1 cellular context compared by ENCODE assay signal in genomic region chr15:99592135-99592845, GRCh38.
TF ChIP-seq lines count a peak whose summit lies in the region.

No MANE protein-coding gene starts in this region.

TF ChIP-seq in IMR-90, 13 proteins besides CTCF, POLR2A, EP300 and RAD21 (continued from another document):
- TF ChIP-seq ELK1 (IDR thresholded peaks at IDR 0.05; ENCODE audit: borderline replicate concordance, low read depth, low read length) (no peak), CHD1 (IDR thresholded peaks at IDR 0.05; ENCODE audit: low read depth, low read length) (no peak)
